ENCODE assay signal across 12 cellular contexts in genomic region chr1:34784751-34785221, GRCh38. TPM values are rescaled to one million over a fixed set of nuclear protein-coding genes. Genes with fewer than 3 reads are reported as not detected.
"Had no signal": no experiment of that assay in that cellular context is flagged by ENCODE, and none has a peak within 500 bp of the region (broad histone marks: within the 10 kb centered on the region; RNA-seq: fewer than 3 reads in every experiment).

No MANE protein-coding gene starts in this region.

- H3K4me3 ChIP-seq: lung, tibial nerve had no signal

- ATAC-seq: activated CD4-positive, CD25-positive, alpha-beta regulatory T cell treated with anti-CD3 and anti-CD28 coated beads, Interleukin-2, amount 50 U/mL, for 24 hours; activated naive CD4-positive, alpha-beta T cell treated with anti-CD3 and anti-CD28 coated beads, Interleukin-2, amount 50 U/mL, for 72 hours; activated T-cell treated with anti-CD3 and anti-CD28 coated beads, Interleukin-2, amount 50 U/mL, for 4 hours; naive thymus-derived CD4-positive, alpha-beta T cell; right cardiac atrium; stimulated activated naive B cell treated with anti-CD40 and anti-IgM and Interleukin-4, amounts not matched to agents 10 μg/mL and 1 μg/mL and 100 μg/mL, for 72 hours had no signal

- DNase-seq: activated effector memory CD4-positive, alpha-beta T cell treated with anti-CD3 and anti-CD28 coated beads, Interleukin-2, amount 50 U/mL, for 16 hours; activated T-cell treated with anti-CD3 and anti-CD28 coated beads, Interleukin-2, amount 50 U/mL, for 4 hours; amniotic stem cell; hypothalamus; naive thymus-derived CD4-positive, alpha-beta T cell; right cardiac atrium; stimulated activated CD4-positive, alpha-beta T cell treated with anti-CD3 and anti-CD28 coated beads, Interleukin-1b, Interleukin-23, amount 100 ng/mL, for 48 hours; stimulated activated naive B cell treated with anti-CD40 and anti-IgM and Interleukin-4, amounts not matched to agents 10 μg/mL and 1 μg/mL and 100 μg/mL, for 72 hours had no signal

- H3K36me3 ChIP-seq: tibial nerve had no signal

RNA-seq across cellular contexts. Expression of gene GJB3, which starts 3.8 kb away (rescaled TPM):
- polyA plus RNA-seq: naive thymus-derived CD4-positive, alpha-beta T cell; right cardiac atrium had no signal

RNA-seq across cellular contexts. Expression of gene GJA4, which starts 8.0 kb away (rescaled TPM):
- polyA plus RNA-seq: naive thymus-derived CD4-positive, alpha-beta T cell had no signal

RNA-seq across cellular contexts. Expression of gene GJB4, which starts 25.2 kb away (rescaled TPM):
- polyA plus RNA-seq: naive thymus-derived CD4-positive, alpha-beta T cell; right cardiac atrium had no signal

RNA-seq across cellular contexts. Expression of gene GJB5, which starts 29.9 kb away (rescaled TPM):
- polyA plus RNA-seq: naive thymus-derived CD4-positive, alpha-beta T cell; right cardiac atrium had no signal
